Comparison of ENCODE assay signal across 8 cellular contexts in genomic region chr3:129160891-129161859, GRCh38. TPM values are rescaled to one million over a fixed set of nuclear protein-coding genes. Genes with fewer than 3 reads are reported as not detected.
DNase-seq lines count a peak whose midpoint lies in the region; ATAC-seq and TF ChIP-seq lines count a peak whose summit lies in the region.

TSS of gene ISY1 (minus strand) at chr3:129161063. CDS start at chr3:129160975, 88 bp downstream.

- no peaks in the 10 kb centered on the region for H3K9me3 Mint-ChIP-seq in activated naive CD8-positive, alpha-beta T cell treated with anti-CD3 and anti-CD28 coated beads, Interleukin-2, amount 10 ng/mL, durations not matched to agents 7 days and 5 days

- no peaks in the 10 kb centered on the region for H4K20me1 ChIP-seq in SU-DHL-6 (ENCODE audit: low read depth, low read length)

- DNase-seq in NCI-H128 (lab: John Stamatoyannopoulos, UW; ENCODE audit: unreplicated experiment) (peak; percentile 94), Right ventricle myocardium inferior (ENCODE audit: missing footprints) (peak; percentile 92), tibial nerve (ENCODE audit: low spot score in 2 of 2) (peak; percentile 63 to 88)
- peak; percentile 87 for DNase-seq in activated naive CD8-positive, alpha-beta T cell treated with anti-CD3 and anti-CD28 coated beads, Interleukin-2, amount 10 ng/mL, durations not matched to agents 7 days and 5 days

- peak; percentile 87 for ATAC-seq in HG02759 (IDR thresholded peaks at IDR 0.05; ENCODE audit: unreplicated experiment)
- peak; percentile 81 for ATAC-seq in activated naive CD8-positive, alpha-beta T cell treated with anti-CD3 and anti-CD28 coated beads, Interleukin-2, amount 10 ng/mL, durations not matched to agents 7 days and 5 days (ENCODE audit: low read depth)
- peak; percentile 92 for ATAC-seq in Right ventricle myocardium inferior

- H3K4me1 ChIP-seq in parathyroid adenoma (peaks cover 9% of the 10 kb centered on the region), tibial nerve (peaks cover 0 to 30% (median 14%) of the 10 kb centered on the region in 4 donors)

- H3K27ac ChIP-seq in SU-DHL-6 (ENCODE audit: low read depth, low read length) (peak within 1 kb of the TSS; percentile 98), parathyroid adenoma (peak within 1 kb of the TSS; percentile 93), tibial nerve (peak within 1 kb of the TSS; percentile 76 to 97 (median 90))

- H3K36me3 ChIP-seq in SU-DHL-6 (ENCODE audit: low read length) (peaks cover 16% of the 10 kb centered on the region; the same call in 1 of the 2 replicates), parathyroid adenoma (ENCODE audit: control insufficient read depth, insufficient read depth, low read length) (no peaks in the 10 kb centered on the region), tibial nerve (peaks cover 0 to 38% (median 2%) of the 10 kb centered on the region in 3 donors)

- POLR2A ChIA-PET in activated naive CD8-positive, alpha-beta T cell treated with anti-CD3 and anti-CD28 coated beads, Interleukin-2, amount 10 ng/mL, durations not matched to agents 7 days and 5 days (lab: Charles Lee): interaction anchor here (0.7 to 2.2 kb wide), 11 partner anchors 22 to 191 kb away, joined by 3 to 19 read pairs (median 6); partner anchors contain the start of genes CNBP and COPG1

- peaks cover 14% of the 10 kb centered on the region for H3K36me3 Mint-ChIP-seq in activated naive CD8-positive, alpha-beta T cell treated with anti-CD3 and anti-CD28 coated beads, Interleukin-2, amount 10 ng/mL, durations not matched to agents 7 days and 5 days

- intact Hi-C loops in Right ventricle myocardium inferior (cut with DNase I): loop anchor here (1.0 kb wide), 2 partner anchors 64 to 84 kb away; no protein-coding TSS in a partner anchor

- H3K4me3 ChIP-seq in SU-DHL-6 (ENCODE audit: insufficient read depth, low read length, poor library complexity, severe bottlenecking) (peak within 1 kb of the TSS; percentile 95), parathyroid adenoma (ENCODE audit: low read depth, low read length) (peak within 1 kb of the TSS; percentile 78), tibial nerve (peak within 1 kb of the TSS; percentile 58 to 87 (median 69))

- peak; percentile 87 for TF ChIP-seq CTCF in GM12873 (IDR thresholded peaks at IDR 0.05; ENCODE audit: insufficient read depth, low read depth, low read length, missing control alignments)
- peak; percentile 64 for TF ChIP-seq CTCF in SU-DHL-6 (IDR thresholded peaks at IDR 0.05; ENCODE audit: insufficient read depth, low read length, poor library complexity, severe bottlenecking)
- peak; percentile 64 for TF ChIP-seq CTCF in parathyroid adenoma (IDR thresholded peaks at IDR 0.05)
- peak; percentile 57 to 72 (median 62) for TF ChIP-seq CTCF in tibial nerve (IDR thresholded peaks at IDR 0.05)

- no peaks in the 10 kb centered on the region for H3K27me3 ChIP-seq in SU-DHL-6 (ENCODE audit: low read length)
- H3K27me3 ChIP-seq in parathyroid adenoma (ENCODE audit: control insufficient read depth, insufficient read depth, low read length): no peaks in the 10 kb centered on the region
- H3K27me3 ChIP-seq in tibial nerve: no peaks in the 10 kb centered on the region

- H3K27ac Mint-ChIP-seq in activated naive CD8-positive, alpha-beta T cell treated with anti-CD3 and anti-CD28 coated beads, Interleukin-2, amount 10 ng/mL, durations not matched to agents 7 days and 5 days: peak within 1 kb of the TSS; percentile 95

- H3K79me2 ChIP-seq in SU-DHL-6 (ENCODE audit: insufficient read depth, low read length) (peaks cover 23% of the 10 kb centered on the region), parathyroid adenoma (peaks cover 15% of the 10 kb centered on the region)

- H3F3A ChIP-seq in SU-DHL-6 (ENCODE audit: insufficient read depth): peaks cover 38% of the 10 kb centered on the region

- WGBS in tibial nerve, 2 donors: 1% methylated on average over 47 to 66 of the region's 67 CpGs

- peak; percentile 49 to 96 for TF ChIP-seq EP300 in tibial nerve (IDR thresholded peaks at IDR 0.05)

- no peaks in the 10 kb centered on the region for H3K9me2 ChIP-seq in SU-DHL-6 (replicated peaks; ENCODE audit: insufficient read depth, low read length)

- H3K27me3 Mint-ChIP-seq in activated naive CD8-positive, alpha-beta T cell treated with anti-CD3 and anti-CD28 coated beads, Interleukin-2, amount 10 ng/mL, durations not matched to agents 7 days and 5 days: no peaks in the 10 kb centered on the region

- H2AFZ ChIP-seq in SU-DHL-6 (ENCODE audit: low read depth, low read length, severe bottlenecking) (peak within 1 kb of the TSS; percentile 74), parathyroid adenoma (peak within 1 kb of the TSS; percentile 91)

- peak within 1 kb of the TSS; percentile 93 for H3K4me3 Mint-ChIP-seq in activated naive CD8-positive, alpha-beta T cell treated with anti-CD3 and anti-CD28 coated beads, Interleukin-2, amount 10 ng/mL, durations not matched to agents 7 days and 5 days

- peak; percentile 25 to 73 for TF ChIP-seq POLR2A in tibial nerve (IDR thresholded peaks at IDR 0.05)

- peak within 1 kb of the TSS; percentile 91 for H3K4me2 ChIP-seq in SU-DHL-6 (ENCODE audit: low read depth, low read length, poor library complexity, severe bottlenecking)
- H3K4me2 ChIP-seq in parathyroid adenoma (ENCODE audit: low read length): peak within 1 kb of the TSS; percentile 96

- peaks cover 27% of the 10 kb centered on the region for H3K4me1 Mint-ChIP-seq in activated naive CD8-positive, alpha-beta T cell treated with anti-CD3 and anti-CD28 coated beads, Interleukin-2, amount 10 ng/mL, durations not matched to agents 7 days and 5 days

- H3K9ac ChIP-seq in SU-DHL-6 (ENCODE audit: low read length) (peak within 1 kb of the TSS; percentile 69), parathyroid adenoma (peak within 1 kb of the TSS; percentile 33)

- H3K9me3 ChIP-seq in SU-DHL-6 (ENCODE audit: insufficient read depth, low read length) (no peaks in the 10 kb centered on the region), parathyroid adenoma (ENCODE audit: control insufficient read depth, low read length) (no peaks in the 10 kb centered on the region), tibial nerve (no peaks in the 10 kb centered on the region)

RNA-seq across cellular contexts. Expression of gene ISY1, which starts in this region (rescaled TPM):
- total RNA-seq in activated naive CD8-positive, alpha-beta T cell treated with anti-CD3 and anti-CD28 coated beads, Interleukin-2, amount 10 ng/mL, durations not matched to agents 7 days and 5 days: 10 to 100 TPM; 52.1 to 59.0 TPM
- total RNA-seq in Right ventricle myocardium inferior: 25.1 TPM
- total RNA-seq in tibial nerve: 10 to 100 TPM in 3 of 4 donors, 1 to 10 TPM in 1; 9.8 to 20.9 (median 16.0) TPM

Comparison
In these comparisons a context has a peak if more than half of its experiments do, and no peak if none do; other contexts are left out.
1. Peak in every context shown above with its lines: DNase-seq, ATAC-seq, H3K4me3 ChIP-seq and H3K27ac ChIP-seq.